ENCODE assay signal across 30 cellular contexts in the genomic region with DNA sequence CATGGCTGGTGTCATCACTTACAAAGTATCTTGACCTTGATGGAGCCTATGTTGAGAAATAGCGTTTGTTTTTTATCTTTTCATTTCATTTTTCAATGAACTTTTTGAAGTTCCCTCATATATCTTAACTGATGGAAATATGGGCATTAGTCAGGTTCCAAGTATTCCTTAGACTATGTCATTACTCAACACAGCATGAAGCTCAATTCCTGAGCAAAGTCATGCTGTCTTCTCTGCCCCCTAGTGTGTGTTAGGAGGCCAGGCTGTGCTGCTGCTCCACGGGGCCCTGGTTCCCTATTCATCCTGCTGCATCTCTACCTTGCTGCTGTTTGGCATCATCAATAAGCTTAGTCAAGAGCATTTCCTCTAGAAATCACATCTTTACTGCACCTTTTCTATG. TPM values are rescaled to one million over a fixed set of nuclear protein-coding genes. Genes with fewer than 3 reads are reported as not detected.
A peak's percentile ranks its signal among the peaks of the same experiment; 100 is the strongest.
DNase-seq lines count a peak whose midpoint lies in the region; TF ChIP-seq lines count a peak whose summit lies in the region.
"Had no signal": no experiment of that assay in that cellular context is flagged by ENCODE, and none has a peak within 500 bp of the region (broad histone marks: within the 10 kb centered on the region; RNA-seq: fewer than 3 reads in every experiment).

No MANE protein-coding gene starts in this region.

- H3K9ac ChIP-seq in adipocyte (ENCODE audit: low read length) = no peak overlapping the region
- H3K9ac ChIP-seq: parathyroid adenoma, SK-N-SH had no signal

- TF ChIP-seq CTCF in epithelial cell of esophagus (IDR thresholded peaks at IDR 0.05; ENCODE audit: insufficient read depth, low read depth, low read length, missing control alignments) = no peak
- peak; percentile 14 for TF ChIP-seq CTCF in osteoblast (IDR thresholded peaks at IDR 0.05; ENCODE audit: extremely low read depth, low read depth, low read length)

- H3K79me2 ChIP-seq in osteoblast (ENCODE audit: insufficient read depth, low read length) = no peaks in the 10 kb centered on the region
- H3K79me2 ChIP-seq: parathyroid adenoma had no signal

- H2AFZ ChIP-seq in osteoblast (ENCODE audit: low read length) = no peak overlapping the region
- H2AFZ ChIP-seq: parathyroid adenoma had no signal

- H3K4me1 ChIP-seq in adipocyte (ENCODE audit: control insufficient read depth, insufficient read depth, low read length) (no peaks in the 10 kb centered on the region), osteoblast (ENCODE audit: insufficient read depth, low read length) (no peaks in the 10 kb centered on the region)
- H3K4me1 ChIP-seq: gastroesophageal sphincter, parathyroid adenoma had no signal

- H3K27ac ChIP-seq in osteoblast (ENCODE audit: low read depth, low read length) = no peak overlapping the region
- H3K27ac ChIP-seq: gastroesophageal sphincter, parathyroid adenoma, thoracic aorta had no signal

- H3K36me3 ChIP-seq in adipocyte (ENCODE audit: control insufficient read depth, insufficient read depth, low read length, severe bottlenecking) = no peaks in the 10 kb centered on the region
- H3K36me3 ChIP-seq in osteoblast (ENCODE audit: insufficient read depth, low read length) = no peaks in the 10 kb centered on the region

- no peak overlapping the region for H3K4me3 Mint-ChIP-seq in activated T-helper 1 cell treated with anti-CD3 and anti-CD28 coated beads, Interleukin-12 subunit alpha, Interleukin-12 subunit beta, Interleukin-2, Interleukin-4 antibody, amounts not matched to agents 30 ng/mL and 10 ng/mL and 1 ng/mL, durations not matched to agents 14 hours and 24 hours and 36 hours
- H3K4me3 Mint-ChIP-seq: activated CD4-positive, alpha-beta T cell treated with anti-CD3 and anti-CD28 coated beads for 36 hours; activated T-cell treated with anti-CD3 and anti-CD28 coated beads, Interleukin-2, amount 50 U/mL, for 4 hours; central memory CD8-positive, alpha-beta T cell; nephron had no signal

- H3K9me3 Mint-ChIP-seq in activated T-helper 1 cell treated with anti-CD3 and anti-CD28 coated beads, Interleukin-12 subunit alpha, Interleukin-12 subunit beta, Interleukin-2, Interleukin-4 antibody, amounts not matched to agents 30 ng/mL and 10 ng/mL and 1 ng/mL, durations not matched to agents 14 hours and 24 hours and 36 hours = peaks cover 21% of the 10 kb centered on the region

- H3K27me3 ChIP-seq in adipocyte (replicated peaks; ENCODE audit: control insufficient read depth, insufficient read depth, low read length) (no peaks in the 10 kb centered on the region), osteoblast (ENCODE audit: insufficient read depth, low read length) (no peaks in the 10 kb centered on the region)
- H3K27me3 ChIP-seq: gastroesophageal sphincter had no signal

- H4K20me1 ChIP-seq in osteoblast (ENCODE audit: insufficient read depth, low read length) = no peaks in the 10 kb centered on the region

- H3K27me3 Mint-ChIP-seq in activated T-helper 1 cell treated with anti-CD3 and anti-CD28 coated beads, Interleukin-12 subunit alpha, Interleukin-12 subunit beta, Interleukin-2, Interleukin-4 antibody, amounts not matched to agents 30 ng/mL and 10 ng/mL and 1 ng/mL, durations not matched to agents 14 hours and 24 hours and 36 hours (ENCODE audit: insufficient read depth) = no peaks in the 10 kb centered on the region
- H3K27me3 Mint-ChIP-seq: activated CD4-positive, alpha-beta T cell treated with anti-CD3 and anti-CD28 coated beads for 36 hours; central memory CD8-positive, alpha-beta T cell had no signal

- H3K4me3 ChIP-seq in adipocyte (ENCODE audit: low read length) (no peak overlapping the region), epithelial cell of esophagus (ENCODE audit: low read length) (no peak overlapping the region), osteoblast (ENCODE audit: insufficient read depth, low read length) (no peak overlapping the region)
- H3K4me3 ChIP-seq: gastroesophageal sphincter, thoracic aorta had no signal

- DNase-seq in EL = peak; percentile 13
- peak; percentile 29 for DNase-seq in adipocyte (ENCODE audit: low read depth)
- DNase-seq in epithelial cell of esophagus (ENCODE audit: low read depth) = peak; percentile 22
- no peak for DNase-seq in osteoblast (ENCODE audit: insufficient read length, low spot score, missing footprints)
- no peak for DNase-seq in effector CD8-positive, alpha-beta T cell (lab: John Stamatoyannopoulos, UW)
- no peak for DNase-seq in activated T-helper 1 cell treated with anti-CD3 and anti-CD28 coated beads, Interleukin-12 subunit alpha, Interleukin-12 subunit beta, Interleukin-2, Interleukin-4 antibody, amounts not matched to agents 30 ng/mL and 10 ng/mL and 1 ng/mL, durations not matched to agents 14 hours and 24 hours and 36 hours (ENCODE audit: low spot score)
- DNase-seq in NCI-H774 (lab: John Stamatoyannopoulos, UW) = no peak
- DNase-seq: activated CD4-positive, alpha-beta T cell treated with anti-CD3 and anti-CD28 coated beads for 36 hours; activated naive CD4-positive, alpha-beta T cell; activated T-cell treated with anti-CD3 and anti-CD28 coated beads, Interleukin-2, amount 50 U/mL, for 4 hours; AML-193; amniotic stem cell; DMS153; GDM1; left ventricle myocardium superior; midbrain; NCI-H1694 treated with DMSO at 0.1 percent for 48 hours; NCI-H2171 treated with DMSO at 0.1 percent for 48 hours; NCI-H526 treated with DMSO at 0.1 percent for 48 hours; right cardiac atrium; SK-N-SH; stimulated activated CD4-positive, alpha-beta T cell treated with anti-CD3 and anti-CD28 coated beads, Interleukin-12 subunit alpha, Interleukin-12 subunit beta, amount 100 ng/mL, for 4 hours; stimulated activated CD4-positive, alpha-beta T cell treated with anti-CD3 and anti-CD28 coated beads, Interleukin-4, amount 100 ng/mL, for 4 hours; stimulated activated naive CD4-positive, alpha-beta T cell treated with Interleukin-2 at 50 U/mL for 16 hours; T-helper 2 cell had no signal

- H3K27ac Mint-ChIP-seq in activated T-helper 1 cell treated with anti-CD3 and anti-CD28 coated beads, Interleukin-12 subunit alpha, Interleukin-12 subunit beta, Interleukin-2, Interleukin-4 antibody, amounts not matched to agents 30 ng/mL and 10 ng/mL and 1 ng/mL, durations not matched to agents 14 hours and 24 hours and 36 hours = no peak overlapping the region
- H3K27ac Mint-ChIP-seq: activated CD4-positive, alpha-beta T cell treated with anti-CD3 and anti-CD28 coated beads for 36 hours; nephron had no signal

- peaks cover 25% of the 10 kb centered on the region for H3K9me3 ChIP-seq in adipocyte (ENCODE audit: control insufficient read depth, low read length)
- H3K9me3 ChIP-seq in osteoblast (ENCODE audit: low read depth, low read length) = peaks cover 2% of the 10 kb centered on the region
- H3K9me3 ChIP-seq: SK-N-SH, thoracic aorta had no signal

- intact Hi-C loops in activated T-helper 1 cell treated with anti-CD3 and anti-CD28 coated beads, Interleukin-12 subunit alpha, Interleukin-12 subunit beta, Interleukin-2, Interleukin-4 antibody, amounts not matched to agents 30 ng/mL and 10 ng/mL and 1 ng/mL, durations not matched to agents 14 hours and 24 hours and 36 hours (cut with micrococcal nuclease) = no loop called here

- H3K36me3 Mint-ChIP-seq in activated T-helper 1 cell treated with anti-CD3 and anti-CD28 coated beads, Interleukin-12 subunit alpha, Interleukin-12 subunit beta, Interleukin-2, Interleukin-4 antibody, amounts not matched to agents 30 ng/mL and 10 ng/mL and 1 ng/mL, durations not matched to agents 14 hours and 24 hours and 36 hours (ENCODE audit: low read depth) = peaks cover 24% of the 10 kb centered on the region

- H3K4me1 Mint-ChIP-seq in activated T-helper 1 cell treated with anti-CD3 and anti-CD28 coated beads, Interleukin-12 subunit alpha, Interleukin-12 subunit beta, Interleukin-2, Interleukin-4 antibody, amounts not matched to agents 30 ng/mL and 10 ng/mL and 1 ng/mL, durations not matched to agents 14 hours and 24 hours and 36 hours (ENCODE audit: low read depth) = no peaks in the 10 kb centered on the region
- H3K4me1 Mint-ChIP-seq: activated CD4-positive, alpha-beta T cell treated with anti-CD3 and anti-CD28 coated beads for 36 hours; central memory CD8-positive, alpha-beta T cell; nephron had no signal

- no peak overlapping the region for H3K4me2 ChIP-seq in osteoblast (ENCODE audit: insufficient read depth, low read length)
- H3K4me2 ChIP-seq: SK-N-SH had no signal

RNA-seq across cellular contexts. Expression of gene GPR143, which starts 40.9 kb away (rescaled TPM):
- not detected in 2 replicates for total RNA-seq in osteoblast
- total RNA-seq in activated T-helper 1 cell treated with anti-CD3 and anti-CD28 coated beads, Interleukin-12 subunit alpha, Interleukin-12 subunit beta, Interleukin-2, Interleukin-4 antibody, amounts not matched to agents 30 ng/mL and 10 ng/mL and 1 ng/mL, durations not matched to agents 14 hours and 24 hours and 36 hours = not detected in 2 replicates
- total RNA-seq: activated CD4-positive, alpha-beta T cell treated with anti-CD3 and anti-CD28 coated beads for 36 hours; activated T-cell treated with anti-CD3 and anti-CD28 coated beads, Interleukin-2, amount 50 U/mL, for 4 hours; gastroesophageal sphincter; left ventricle myocardium superior had no signal

Comparison
In these comparisons a context has a peak if more than half of its experiments do, and no peak if none do; other contexts are left out.
1. DNase-seq: peak in EL (single experiment), adipocyte (single experiment) and epithelial cell of esophagus (single experiment); none in osteoblast (single experiment), effector CD8-positive, alpha-beta T cell (single experiment), activated T-helper 1 cell treated with anti-CD3 and anti-CD28 coated beads, Interleukin-12 subunit alpha, Interleukin-12 subunit beta, Interleukin-2, Interleukin-4 antibody, amounts not matched to agents 30 ng/mL and 10 ng/mL and 1 ng/mL, durations not matched to agents 14 hours and 24 hours and 36 hours (single experiment) and NCI-H774 (single experiment).